8 cellular contexts compared by ENCODE assay signal in genomic region chr1:84690397-84691138, GRCh38. TPM values are rescaled to one million over a fixed set of nuclear protein-coding genes. Genes with fewer than 3 reads are reported as not detected.
DNase-seq lines count a peak whose midpoint lies in the region; ATAC-seq and TF ChIP-seq lines count a peak whose summit lies in the region.

Gene SSX2IP (minus strand): TSS chr1:84690461. CDS start chr1:84671219, 19,242 bp downstream.

- TF ChIP-seq CTCF in BJ (IDR thresholded peaks at IDR 0.05; ENCODE audit: insufficient read depth, low read depth, low read length) (no peak), colonic mucosa (IDR thresholded peaks at IDR 0.05) (no peak)

- POLR2A ChIA-PET in BJ (lab: Charles Lee): no interaction called here

- ATAC-seq in GM19324 (IDR thresholded peaks at IDR 0.05; ENCODE audit: low FRiP score, unreplicated experiment) (peak; percentile 95), HG03460 (IDR thresholded peaks at IDR 0.05; ENCODE audit: unreplicated experiment) (peak; percentile 91)

- H3K27me3 ChIP-seq in BJ (ENCODE audit: control insufficient read depth, insufficient read depth, low read length) (no peaks in the 10 kb centered on the region), colonic mucosa (no peaks in the 10 kb centered on the region)

- H3K27ac ChIP-seq in colonic mucosa: peak within 1 kb of the TSS; percentile 84

- H3K9ac ChIP-seq in colonic mucosa (ENCODE audit: low read depth in 2 of 2, low read length in 2 of 2): peak within 1 kb of the TSS; percentile 76 to 79

- intact Hi-C loops in colonic mucosa (cut with DNase I): no loop called here

- H3K36me3 ChIP-seq in BJ (ENCODE audit: control insufficient read depth, insufficient read depth, low read length) (no peaks in the 10 kb centered on the region), colonic mucosa (no peaks in the 10 kb centered on the region)

- H3K9me3 ChIP-seq in colonic mucosa: no peaks in the 10 kb centered on the region

- CTCF ChIA-PET in BJ (lab: Yijun Ruan, JAX): no interaction called here

- H3K4me3 ChIP-seq in BJ (ENCODE audit: low read depth, low read length): peak within 1 kb of the TSS; percentile 73
- H3K4me3 ChIP-seq in colonic mucosa: peak within 1 kb of the TSS; percentile 83

- DNase-seq in BJ (ENCODE audit: low read depth) (peak; percentile 64), NCI-H524 treated with DMSO at 0.1 percent for 48 hours (lab: John Stamatoyannopoulos, UW) (peak; percentile 72), colonic mucosa (peak; percentile 99), kidney tubule cell (ENCODE audit: low spot score) (peak; percentile 98)
- DNase-seq in activated CD4-positive, alpha-beta T cell treated with anti-CD3 and anti-CD28 coated beads for 4 hours: peak; percentile 98 to 100
- DNase-seq in stimulated activated CD4-positive, alpha-beta T cell treated with anti-CD3 and anti-CD28 coated beads, Interleukin-1b, Interleukin-23, amount 100 ng/mL, for 1 hour (ENCODE audit: low read depth in 2 of 2): peak; percentile 98 to 100

- H3K4me1 ChIP-seq in colonic mucosa: no peaks in the 10 kb centered on the region

RNA-seq across cellular contexts. Expression of gene SSX2IP, which starts in this region (rescaled TPM):
- polyA plus RNA-seq in BJ (2011; rRNA removed): 6.5 and 14.8 TPM in 2 replicates
- polyA minus RNA-seq in BJ (2011; rRNA and poly(A)+ RNA removed): 5.0 and 7.7 TPM in 2 replicates
- 10 to 100 TPM; 13.9 to 16.9 TPM for total RNA-seq in colonic mucosa

Comparison
In these comparisons a context has a peak if more than half of its experiments do, and no peak if none do; other contexts are left out.
1. Peak in every context shown above with its lines: DNase-seq, ATAC-seq, H3K4me3 ChIP-seq and H3K27ac ChIP-seq.